In genomic region chr6:119568580-119568979, GRCh38 we compare ENCODE assay signal across 26 cellular contexts.
DNase-seq lines count a peak whose midpoint lies in the region; ATAC-seq, FAIRE-seq and TF ChIP-seq lines count a peak whose summit lies in the region.
"Had no signal": no experiment of that assay in that cellular context is flagged by ENCODE, and none has a peak within 500 bp of the region (broad histone marks: within the 10 kb centered on the region; RNA-seq: fewer than 3 reads in every experiment).

No MANE protein-coding gene starts in this region.

- ATAC-seq in HepG2 (no peak), right lobe of liver (no peak), pancreas (no peak)
- ATAC-seq: GM12878 had no signal

- POLR2A ChIA-PET in HepG2 (lab: Yijun Ruan, JAX), result no interaction called here

- no peaks in the 10 kb centered on the region for H3K79me2 ChIP-seq in HepG2 (ENCODE audit: insufficient read depth, low read length)

- in situ Hi-C loops in HepG2 (cut with HindIII; ENCODE audit: extremely low pct_ligation_motif_present, low pct_unique_long_range_greater_than_20kb), result no loop called here

- BruUV-seq in HepG2 (replicated peaks; lab: Mats Ljungman, UMichigan), result no TSS peak

- TF ChIP-seq POLR2A in HepG2 (IDR thresholded peaks at IDR 0.05; ENCODE audit: insufficient read depth in 1 of 2, low read depth in 2 of 2, low read length in 2 of 2), result no peak
- TF ChIP-seq POLR2A in right lobe of liver (IDR thresholded peaks at IDR 0.05), result no peak
- no peak for TF ChIP-seq POLR2A in esophagus muscularis mucosa (IDR thresholded peaks at IDR 0.05; ENCODE audit: low read depth)

- TF ChIP-seq CTCF in HepG2 (CRISPR knock-in tag; IDR thresholded peaks at IDR 0.05) (no peak), right lobe of liver (IDR thresholded peaks at IDR 0.05) (no peak), kidney (IDR thresholded peaks at IDR 0.05; ENCODE audit: borderline replicate concordance, extremely low read depth, insufficient read depth) (no peak), pancreas (IDR thresholded peaks at IDR 0.05) (no peak), esophagus muscularis mucosa (IDR thresholded peaks at IDR 0.05) (no peak)

- H3K27ac ChIP-seq in HepG2 (ENCODE audit: extremely low read length, insufficient read depth, low read length) (no peak overlapping the region), right lobe of liver (no peak overlapping the region), kidney (ENCODE audit: low read depth in 2 of 2, low read length in 2 of 2) (no peak overlapping the region), pancreas (no peak overlapping the region), esophagus muscularis mucosa (replicated peaks in 1 of 4) (no peak overlapping the region)
- H3K27ac ChIP-seq: BLaER1 had no signal

- H3K9ac ChIP-seq in HepG2 (ENCODE audit: insufficient read depth, low read depth, low read length), result no peak overlapping the region
- no peak overlapping the region for H3K9ac ChIP-seq in kidney (ENCODE audit: low read length in 2 of 2)
- H3K9ac ChIP-seq: BLaER1 had no signal

- no peaks in the 10 kb centered on the region for H4K20me1 ChIP-seq in HepG2 (ENCODE audit: insufficient read depth, low read length)
- H4K20me1 ChIP-seq: BLaER1 had no signal

- CTCF ChIA-PET in HepG2 (lab: Yijun Ruan, JAX; ENCODE audit: low intra/inter-chr PET ratio, low total read pairs), result no interaction called here

- no peak overlapping the region for H2AFZ ChIP-seq in HepG2 (ENCODE audit: low read length)

- peaks cover 0 to 2% of the 10 kb centered on the region in 2 experiments; a peak in 1 of 5 replicates for H3K27me3 ChIP-seq in HepG2 (ENCODE audit: control insufficient read depth in 1 of 2, insufficient read depth in 2 of 2, low read length in 2 of 2)
- H3K27me3 ChIP-seq in right lobe of liver, result no peaks in the 10 kb centered on the region
- H3K27me3 ChIP-seq in pancreas, result no peaks in the 10 kb centered on the region
- H3K27me3 ChIP-seq in esophagus muscularis mucosa, result no peaks in the 10 kb centered on the region
- H3K27me3 ChIP-seq: BE2C, BLaER1 had no signal

- FAIRE-seq in HepG2 (lab: Jason Lieb, UNC) (no peak), kidney (lab: Jason Lieb, UNC) (peak; percentile 25), pancreas (lab: Jason Lieb, UNC) (peak; percentile 23)
- FAIRE-seq: GM12878, GM12892, GM18507 had no signal

- intact Hi-C loops in HepG2 (cut with micrococcal nuclease; ENCODE audit: unreplicated experiment) (no loop called here), right lobe of liver (cut with DNase I) (no loop called here), kidney (cut with DNase I) (no loop called here), pancreas (cut with DNase I) (no loop called here), esophagus muscularis mucosa (cut with DNase I) (no loop called here)

- no peak overlapping the region for H3K4me2 ChIP-seq in HepG2 (ENCODE audit: low read depth, low read length)
- H3K4me2 ChIP-seq: BLaER1 had no signal

- 2% methylated on average over 2 of the region's 2 CpGs for WGBS in HepG2 (ENCODE audit: low lambda C conversion rate)
- 64% methylated on average over 2 of the region's 2 CpGs for WGBS in right lobe of liver (ENCODE audit: insufficient coverage, low coverage, low lambda C conversion rate, missing lambda C conversion rate)
- WGBS in pancreas, 2 donors, result 82 to 87% methylated on average over 2 of the region's 2 CpGs
- 83% methylated on average over 2 of the region's 2 CpGs for WGBS in esophagus muscularis mucosa

- TF ChIP-seq EP300 in HepG2 (IDR thresholded peaks at IDR 0.05; ENCODE audit: low read depth in 2 of 2, low read length in 2 of 2) (no peak), HepG2 (CRISPR knock-in tag; IDR thresholded peaks at IDR 0.05; ENCODE audit: borderline replicate concordance) (no peak), esophagus muscularis mucosa (IDR thresholded peaks at IDR 0.05) (no peak)

- DNase-seq in HepG2 (ENCODE audit: low spot score) (no peak), right lobe of liver (no peak), kidney (no peak), pancreas (no peak), epidermal melanocyte (ENCODE audit: insufficient read length, low spot score) (no peak), SW 1271 (lab: John Stamatoyannopoulos, UW) (no peak), esophagus muscularis mucosa (ENCODE audit: extremely low spot score) (no peak)
- DNase-seq: 8988T; ACHN; BE2C; C1 segment of cervical spinal cord; CD4-positive, alpha-beta memory T cell; CD4-positive, CD25-positive, alpha-beta regulatory T cell; CD8-positive, alpha-beta memory T cell; COR-L47; DMS 273 treated with DMSO at 0.1 percent for 48 hours; DMS153; DMS53; DMS79; DND-41; EL; GDM1 had no signal

- no peak for TF ChIP-seq RAD21 in HepG2 (CRISPR knock-in tag; IDR thresholded peaks at IDR 0.05)

- H3K4me1 ChIP-seq in HepG2 (ENCODE audit: insufficient read depth, low read length) (no peaks in the 10 kb centered on the region), right lobe of liver (no peaks in the 10 kb centered on the region), kidney (ENCODE audit: control insufficient read depth in 1 of 2, insufficient read depth in 1 of 2, low read depth in 1 of 2, low read length in 2 of 2) (no peaks in the 10 kb centered on the region), pancreas (no peaks in the 10 kb centered on the region), esophagus muscularis mucosa (no peaks in the 10 kb centered on the region)
- H3K4me1 ChIP-seq: BE2C, BLaER1 had no signal

- H3K4me3 ChIP-seq in HepG2 (replicated peaks in 1 of 3; ENCODE audit: insufficient read depth in 1 of 3, low read depth in 2 of 3, low read length in 3 of 3), result no peak overlapping the region
- no peak overlapping the region for H3K4me3 ChIP-seq in right lobe of liver
- no peak overlapping the region for H3K4me3 ChIP-seq in kidney (ENCODE audit: low read length in 2 of 2)
- H3K4me3 ChIP-seq in pancreas, result no peak overlapping the region
- no peak overlapping the region for H3K4me3 ChIP-seq in esophagus muscularis mucosa
- H3K4me3 ChIP-seq: BLaER1, GM12878 had no signal

- H3K36me3 ChIP-seq in HepG2 (replicated peaks in 1 of 2; ENCODE audit: control insufficient read depth in 1 of 2, insufficient read depth in 2 of 2, low read length in 2 of 2), result no peaks in the 10 kb centered on the region
- H3K36me3 ChIP-seq in right lobe of liver, result no peaks in the 10 kb centered on the region
- H3K36me3 ChIP-seq in kidney (ENCODE audit: control insufficient read depth in 1 of 2, insufficient read depth in 2 of 2, low read length in 2 of 2), result no peaks in the 10 kb centered on the region
- H3K36me3 ChIP-seq in pancreas, result no peaks in the 10 kb centered on the region
- no peaks in the 10 kb centered on the region for H3K36me3 ChIP-seq in esophagus muscularis mucosa
- H3K36me3 ChIP-seq: BE2C, BLaER1 had no signal

- H3K9me3 ChIP-seq in HepG2 (ENCODE audit: low read length) (no peaks in the 10 kb centered on the region), right lobe of liver (no peaks in the 10 kb centered on the region), kidney (ENCODE audit: control insufficient read depth in 1 of 2, low read length in 2 of 2) (no peaks in the 10 kb centered on the region), pancreas (no peaks in the 10 kb centered on the region), esophagus muscularis mucosa (no peaks in the 10 kb centered on the region)
- H3K9me3 ChIP-seq: BE2C, BLaER1 had no signal

TF ChIP-seq in HepG2, 621 proteins besides CTCF, POLR2A, EP300 and RAD21:
- TF ChIP-seq MAFK (conservative IDR thresholded peaks at IDR 0.05 in 1 of 2, IDR thresholded peaks at IDR 0.05 in 1 of 2; ENCODE audit: low read length in 2 of 2) (peak in 1 of 2 experiments; percentile 54; a peak in 2 of 4 replicates), ZNF431 (CRISPR knock-in tag; IDR thresholded peaks at IDR 0.05; ENCODE audit: borderline replicate concordance, low read depth) (no peak), MAFF (IDR thresholded peaks at IDR 0.05; ENCODE audit: low read depth, low read length) (peak; percentile 66; the same call in 1 of the 2 replicates)
